29 cellular contexts compared by ENCODE assay signal in genomic region chr4:139025841-139026240, GRCh38.
"Had no signal": no experiment of that assay in that cellular context is flagged by ENCODE, and none has a peak within 500 bp of the region (broad histone marks: within the 10 kb centered on the region; RNA-seq: fewer than 3 reads in every experiment).

No MANE protein-coding gene starts in this region.

- H3K27me3 ChIP-seq: ascending aorta, body of pancreas had no signal

- DNase-seq: activated B cell treated with CpG ODN at 0.5 μM for 24 hours; activated CD4-positive, alpha-beta T cell treated with anti-CD3 and anti-CD28 coated beads for 1 hour; activated CD4-positive, alpha-beta T cell treated with anti-CD3 and anti-CD28 coated beads, Interleukin-2, amount 10 ng/mL, durations not matched to agents 24 days and 14 days; activated CD4-positive, alpha-beta T cell treated with anti-CD3 and anti-CD28 coated beads, Interleukin-2, amount 50 U/mL, for 48 hours; activated CD8-positive, alpha-beta memory T cell treated with anti-CD3 and anti-CD28 coated beads for 24 hours; activated effector memory CD4-positive, alpha-beta T cell treated with anti-CD3 and anti-CD28 coated beads, Interleukin-2, amount 50 U/mL, for 16 hours; activated naive CD4-positive, alpha-beta T cell treated with Interleukin-2 at 50 U/mL for 16 hours; activated naive CD8-positive, alpha-beta T cell treated with anti-CD3 and anti-CD28 coated beads, Interleukin-2, amount 50 U/mL, for 24 hours; activated T-cell treated with anti-CD3 and anti-CD28 coated beads, Interleukin-2, amount 50 U/mL, for 4 hours; amniotic stem cell; body of pancreas; central memory CD4-positive, alpha-beta T cell; Karpas-422; NCI-H1092; NCI-H1417 treated with DMSO at 0.1 percent for 48 hours; NCI-H1694; NCI-H2029; NCI-H2107; NCI-H2171 treated with DMSO at 0.1 percent for 48 hours; NCI-H345; NCI-H510A; NCI-H526 treated with DMSO at 0.1 percent for 48 hours; NCI-H82; NK-92 treated with Interleukin-12 subunit alpha and Interleukin-12 subunit beta, amount 100 ng/mL, for 24 hours; SIG-M5; T-helper 2 cell; T1000 had no signal

- H3K27me3 Mint-ChIP-seq: activated B cell treated with CpG ODN at 0.5 μM for 24 hours; activated CD4-positive, alpha-beta T cell treated with anti-CD3 and anti-CD28 coated beads, Interleukin-2, amount 10 ng/mL, durations not matched to agents 24 days and 14 days; activated naive CD8-positive, alpha-beta T cell treated with anti-CD3 and anti-CD28 coated beads, Interleukin-2, amount 50 U/mL, for 24 hours had no signal

- H3K9me3 Mint-ChIP-seq: activated B cell treated with CpG ODN at 0.5 μM for 24 hours; activated CD4-positive, alpha-beta T cell treated with anti-CD3 and anti-CD28 coated beads, Interleukin-2, amount 10 ng/mL, durations not matched to agents 24 days and 14 days; activated naive CD4-positive, alpha-beta T cell treated with anti-CD3 and anti-CD28 coated beads, Interleukin-2, amount 50 U/mL, for 72 hours; activated naive CD8-positive, alpha-beta T cell treated with anti-CD3 and anti-CD28 coated beads, Interleukin-2, amount 50 U/mL, for 24 hours; activated T-cell treated with anti-CD3 and anti-CD28 coated beads, Interleukin-2, amount 50 U/mL, for 4 hours had no signal

- ATAC-seq: activated naive CD4-positive, alpha-beta T cell treated with anti-CD3 and anti-CD28 coated beads, Interleukin-2, amount 50 U/mL, for 72 hours; activated naive CD8-positive, alpha-beta T cell treated with anti-CD3 and anti-CD28 coated beads, Interleukin-2, amount 50 U/mL, for 24 hours; activated T-cell treated with anti-CD3 and anti-CD28 coated beads, Interleukin-2, amount 50 U/mL, for 4 hours; body of pancreas had no signal

- H3K27ac ChIP-seq: ascending aorta, body of pancreas had no signal

- H3K4me3 ChIP-seq: ascending aorta, body of pancreas had no signal

- H3K4me1 ChIP-seq: ascending aorta had no signal

- H3K27ac Mint-ChIP-seq: activated B cell treated with CpG ODN at 0.5 μM for 24 hours; activated CD4-positive, alpha-beta T cell treated with anti-CD3 and anti-CD28 coated beads, Interleukin-2, amount 10 ng/mL, durations not matched to agents 24 days and 14 days; activated naive CD4-positive, alpha-beta T cell treated with anti-CD3 and anti-CD28 coated beads, Interleukin-2, amount 50 U/mL, for 72 hours; activated naive CD8-positive, alpha-beta T cell treated with anti-CD3 and anti-CD28 coated beads, Interleukin-2, amount 50 U/mL, for 24 hours had no signal

- H3K9me3 ChIP-seq: ascending aorta, body of pancreas had no signal

- H3K36me3 ChIP-seq: ascending aorta had no signal

- H3K4me3 Mint-ChIP-seq: activated B cell treated with CpG ODN at 0.5 μM for 24 hours; activated CD4-positive, alpha-beta T cell treated with anti-CD3 and anti-CD28 coated beads, Interleukin-2, amount 10 ng/mL, durations not matched to agents 24 days and 14 days; activated naive CD8-positive, alpha-beta T cell treated with anti-CD3 and anti-CD28 coated beads, Interleukin-2, amount 50 U/mL, for 24 hours; activated T-cell treated with anti-CD3 and anti-CD28 coated beads, Interleukin-2, amount 50 U/mL, for 4 hours had no signal
